In genomic region chr6:75284285-75285155, GRCh38 we compare ENCODE assay signal across 8 cellular contexts. TPM values are rescaled to one million over a fixed set of nuclear protein-coding genes. Genes with fewer than 3 reads are reported as not detected.
DNase-seq lines count a peak whose midpoint lies in the region; ATAC-seq and TF ChIP-seq lines count a peak whose summit lies in the region.

TSS of gene TMEM30A (minus strand) at chr6:75284792. CDS start at chr6:75284638, 154 bp downstream.

- peak; percentile 100 for DNase-seq in Ammon's horn (ENCODE audit: low spot score)
- peak; percentile 97 for DNase-seq in NCI-H460 (ENCODE audit: extremely low read depth, low read depth)
- peak; percentile 93 for DNase-seq in activated CD4-positive, CD25-positive, alpha-beta regulatory T cell treated with anti-CD3 and anti-CD28 coated beads, Interleukin-2, amount 50 U/mL, for 72 hours
- peak; percentile 98 for DNase-seq in cerebellum (ENCODE audit: low spot score)
- peak; percentile 99 for DNase-seq in islet precursor cell
- DNase-seq in stimulated activated CD4-positive, alpha-beta T cell treated with anti-CD3 and anti-CD28 coated beads, Interleukin-12 subunit alpha, Interleukin-12 subunit beta, amount 100 ng/mL, for 48 hours (ENCODE audit: low read depth in 2 of 3, low spot score in 1 of 3): peak; percentile 92 to 95 (median 94)

- ATAC-seq in HG03432 (IDR thresholded peaks at IDR 0.05; ENCODE audit: unreplicated experiment): peak; percentile 95

- peak; percentile 96 for TF ChIP-seq POLR2A in GM19193 (IDR thresholded peaks at IDR 0.05; ENCODE audit: extremely low read depth, insufficient read depth, insufficient read length)

RNA-seq across cellular contexts. Expression of gene TMEM30A, which starts in this region (rescaled TPM):
- 43.6 and 50.9 TPM in 2 replicates for total RNA-seq in NCI-H460 (2014; rRNA removed; shearing (Covaris generic))
- polyA plus RNA-seq in NCI-H460 (2014; cell fraction: nucleus; rRNA removed): 29.8 and 49.6 TPM in 2 replicates
- total RNA-seq in cerebellum: 108 TPM

Comparison
In these comparisons a context has a peak if more than half of its experiments do, and no peak if none do; other contexts are left out.
1. Peak in every context shown above with its lines: DNase-seq and ATAC-seq.